In genomic region chr20:31474097-31474436, GRCh38 we compare ENCODE assay signal across 1 cellular context.
TF ChIP-seq lines count a peak whose summit lies in the region.

No MANE protein-coding gene starts in this region.

TF ChIP-seq in SK-N-SH, 30 proteins besides CTCF, POLR2A, EP300 and RAD21 (continued from another document):
- TF ChIP-seq ZBTB33 (IDR thresholded peaks at IDR 0.05; ENCODE audit: borderline replicate concordance, low read depth) (no peak), FOSL2 (IDR thresholded peaks at IDR 0.05; ENCODE audit: borderline replicate concordance, low read depth) (no peak), FOXJ3 (CRISPR knock-in tag; IDR thresholded peaks at IDR 0.05) (no peak), TCF12 (IDR thresholded peaks at IDR 0.05) (no peak), EZH2phosphoT487 (IDR thresholded peaks at IDR 0.05; ENCODE audit: borderline replicate concordance, low read depth) (no peak), NFIC (IDR thresholded peaks at IDR 0.05; ENCODE audit: borderline replicate concordance) (no peak)
- TF ChIP-seq, protein P1, sequence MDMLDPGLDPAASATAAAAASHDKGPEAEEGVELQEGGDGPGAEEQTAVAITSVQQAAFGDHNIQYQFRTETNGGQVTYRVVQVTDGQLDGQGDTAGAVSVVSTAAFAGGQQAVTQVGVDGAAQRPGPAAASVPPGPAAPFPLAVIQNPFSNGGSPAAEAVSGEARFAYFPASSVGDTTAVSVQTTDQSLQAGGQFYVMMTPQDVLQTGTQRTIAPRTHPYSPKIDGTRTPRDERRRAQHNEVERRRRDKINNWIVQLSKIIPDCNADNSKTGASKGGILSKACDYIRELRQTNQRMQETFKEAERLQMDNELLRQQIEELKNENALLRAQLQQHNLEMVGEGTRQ (IDR thresholded peaks at IDR 0.05; ENCODE audit: borderline replicate concordance, low read depth, low read length) = no peak
